15 cellular contexts compared by ENCODE assay signal in genomic region chr7:50648570-50649169, GRCh38.
"Had no signal": no experiment of that assay in that cellular context is flagged by ENCODE, and none has a peak within 500 bp of the region (broad histone marks: within the 10 kb centered on the region; RNA-seq: fewer than 3 reads in every experiment).

No MANE protein-coding gene starts in this region.

- H3K4me2 ChIP-seq: smooth muscle cell had no signal

- H3K27me3 Mint-ChIP-seq: activated naive CD8-positive, alpha-beta T cell; dendritic cell treated with granulocyte-macrophage colony-stimulating factor and Interleukin-4, amounts not matched to agents 40 ng/mL and 50 ng/mL, for 4 days had no signal

- H3K4me3 ChIP-seq: cardiac muscle cell, lung, prostate gland, smooth muscle cell, upper lobe of right lung had no signal

- H3K27ac ChIP-seq: cardiac muscle cell, prostate gland, upper lobe of right lung, VCaP had no signal

- H3K36me3 ChIP-seq: cardiac muscle cell, prostate gland, upper lobe of right lung had no signal

- H3K36me3 Mint-ChIP-seq: activated naive CD8-positive, alpha-beta T cell; natural killer cell treated with Interleukin-12 subunit alpha and Interleukin-12 subunit beta and Interleukin-15 and Interleukin-18, amount 100 ng/mL, for 72 hours; stimulated activated naive B cell treated with anti-CD40 and anti-IgM and Interleukin-4, amounts not matched to agents 10 μg/mL and 1 μg/mL and 100 μg/mL, for 72 hours had no signal

- H3K9me3 ChIP-seq: prostate gland, upper lobe of right lung had no signal

- H3K4me3 Mint-ChIP-seq: activated naive CD8-positive, alpha-beta T cell; dendritic cell treated with granulocyte-macrophage colony-stimulating factor and Interleukin-4, amounts not matched to agents 40 ng/mL and 50 ng/mL, for 4 days; effector memory CD8-positive, alpha-beta T cell; natural killer cell treated with Interleukin-12 subunit alpha and Interleukin-12 subunit beta and Interleukin-15 and Interleukin-18, amount 100 ng/mL, for 72 hours; stimulated activated naive B cell treated with anti-CD40 and anti-IgM and Interleukin-4, amounts not matched to agents 10 μg/mL and 1 μg/mL and 100 μg/mL, for 72 hours had no signal

- H3K27me3 ChIP-seq: cardiac muscle cell, upper lobe of right lung had no signal

- H3K9me3 Mint-ChIP-seq: dendritic cell treated with granulocyte-macrophage colony-stimulating factor and Interleukin-4, amounts not matched to agents 40 ng/mL and 50 ng/mL, for 4 days; effector memory CD8-positive, alpha-beta T cell; natural killer cell treated with Interleukin-12 subunit alpha and Interleukin-12 subunit beta and Interleukin-15 and Interleukin-18, amount 100 ng/mL, for 72 hours; stimulated activated naive B cell treated with anti-CD40 and anti-IgM and Interleukin-4, amounts not matched to agents 10 μg/mL and 1 μg/mL and 100 μg/mL, for 72 hours had no signal

- H3K27ac Mint-ChIP-seq: activated naive CD8-positive, alpha-beta T cell; dendritic cell treated with granulocyte-macrophage colony-stimulating factor and Interleukin-4, amounts not matched to agents 40 ng/mL and 50 ng/mL, for 4 days; effector memory CD8-positive, alpha-beta T cell; natural killer cell treated with Interleukin-12 subunit alpha and Interleukin-12 subunit beta and Interleukin-15 and Interleukin-18, amount 100 ng/mL, for 72 hours had no signal

- DNase-seq: activated CD4-positive, alpha-beta T cell treated with anti-CD3 and anti-CD28 coated beads for 1 hour; effector memory CD8-positive, alpha-beta T cell; left cardiac atrium; stimulated activated CD4-positive, alpha-beta T cell treated with anti-CD3 and anti-CD28 coated beads, Interleukin-4, amount 100 ng/mL, for 4 hours; stimulated activated naive B cell treated with anti-CD40 and anti-IgM and Interleukin-4, amounts not matched to agents 10 μg/mL and 1 μg/mL and 100 μg/mL, for 72 hours; T-helper 2 cell had no signal
